ENCODE assay signal across 8 cellular contexts in the genomic region with DNA sequence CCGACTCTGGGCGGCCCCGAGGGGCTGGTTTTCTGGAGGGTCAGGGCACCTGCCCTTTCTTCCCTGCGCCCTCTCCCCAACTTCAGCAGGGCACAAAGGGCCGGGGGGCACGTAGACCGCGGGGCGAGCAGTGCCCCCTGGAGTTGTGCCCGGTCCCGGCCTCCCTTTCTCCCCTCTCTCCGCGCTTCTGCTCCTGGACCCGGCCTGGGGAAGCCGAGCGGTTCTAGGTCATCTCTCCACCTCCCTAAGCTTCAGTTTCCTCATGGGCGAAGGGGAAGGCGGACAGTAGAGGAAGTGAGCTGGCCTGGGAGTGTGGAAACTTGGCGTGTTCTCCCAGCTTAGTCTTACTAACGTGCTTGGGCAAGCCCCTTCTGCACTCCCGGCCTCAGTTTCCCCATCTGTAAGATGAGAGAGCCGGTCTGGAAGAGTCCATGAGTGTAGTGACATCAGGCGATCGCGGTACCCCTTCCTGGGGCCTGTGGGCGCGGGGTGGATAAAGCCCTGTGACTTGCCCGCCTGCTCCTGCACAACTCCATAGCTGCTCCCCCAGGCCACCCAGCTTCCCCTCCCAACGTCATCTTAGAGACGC.
A peak's percentile ranks its signal among the peaks of the same experiment; 100 is the strongest.
DNase-seq lines count a peak whose midpoint lies in the region; ATAC-seq lines count a peak whose summit lies in the region.

No MANE protein-coding gene starts in this region.

- H3K4me1 ChIP-seq in adipocyte (ENCODE audit: control insufficient read depth, insufficient read depth, low read length) (peaks cover 32% of the 10 kb centered on the region), stomach smooth muscle (ENCODE audit: control insufficient read depth, insufficient read depth, low read length) (peaks cover 10% of the 10 kb centered on the region)

- peaks cover 3% of the 10 kb centered on the region for H3K27me3 ChIP-seq in adipocyte (replicated peaks; ENCODE audit: control insufficient read depth, insufficient read depth, low read length)
- H3K27me3 ChIP-seq in stomach smooth muscle (ENCODE audit: control insufficient read depth in 1 of 2, insufficient read depth in 2 of 2, low read length in 2 of 2): no peaks in the 10 kb centered on the region

- H3K4me3 ChIP-seq in adipocyte (ENCODE audit: low read length) (peak overlapping the region; percentile 64), stomach smooth muscle (ENCODE audit: low read length in 2 of 2) (peak overlapping the region in 1 of 2 donors; percentile 63)

- H3K9ac ChIP-seq in adipocyte (ENCODE audit: low read length) (peak overlapping the region; percentile 75), stomach smooth muscle (ENCODE audit: low read length in 2 of 2) (peak overlapping the region; percentile 13 to 35)

- no peak for ATAC-seq in GM19397 (IDR thresholded peaks at IDR 0.05; ENCODE audit: unreplicated experiment)
- ATAC-seq in GM19463 (IDR thresholded peaks at IDR 0.05; ENCODE audit: unreplicated experiment): no peak

- DNase-seq in HT1080 (ENCODE audit: low read depth): peak; percentile 8
- no peak for DNase-seq in adipocyte (ENCODE audit: low read depth)
- peak; percentile 77 for DNase-seq in islet precursor cell
- no peak for DNase-seq in effector CD8-positive, alpha-beta T cell (lab: John Stamatoyannopoulos, UW)
- no peak for DNase-seq in NCI-H526 (lab: John Stamatoyannopoulos, UW)

- H3K27ac ChIP-seq in stomach smooth muscle (ENCODE audit: low read length): peak overlapping the region; percentile 55

- H3K36me3 ChIP-seq in adipocyte (ENCODE audit: control insufficient read depth, insufficient read depth, low read length, severe bottlenecking): no peaks in the 10 kb centered on the region
- H3K36me3 ChIP-seq in stomach smooth muscle (ENCODE audit: control insufficient read depth in 2 of 2, insufficient read depth in 2 of 2, low read length in 2 of 2): no peaks in the 10 kb centered on the region

- no peaks in the 10 kb centered on the region for H3K9me3 ChIP-seq in adipocyte (ENCODE audit: control insufficient read depth, low read length)
- no peaks in the 10 kb centered on the region for H3K9me3 ChIP-seq in stomach smooth muscle (ENCODE audit: control insufficient read depth in 2 of 2, low read length in 2 of 2)

Comparison
In these comparisons a context has a peak if more than half of its experiments do, and no peak if none do; other contexts are left out.
1. DNase-seq: peak in HT1080 (single experiment) and islet precursor cell (single experiment); none in adipocyte (single experiment), effector CD8-positive, alpha-beta T cell (single experiment) and NCI-H526 (0 of 2).